In genomic region chr17:49677134-49677932, GRCh38 we compare ENCODE assay signal across 8 cellular contexts. TPM values are rescaled to one million over a fixed set of nuclear protein-coding genes. Genes with fewer than 3 reads are reported as not detected.
DNase-seq lines count a peak whose midpoint lies in the region; ATAC-seq and TF ChIP-seq lines count a peak whose summit lies in the region.

No MANE protein-coding gene starts in this region.

- TF ChIP-seq CTCF in astrocyte of the cerebellum (IDR thresholded peaks at IDR 0.05; ENCODE audit: low read depth, low read length, missing control alignments): peak; percentile 17

- H3K27ac ChIP-seq in aorta (ENCODE audit: low read depth in 1 of 2, low read length in 2 of 2): peak overlapping the region; percentile 23 to 95

- peaks cover 0 to 3% of the 10 kb centered on the region in 2 donors for H3K4me1 ChIP-seq in aorta (ENCODE audit: control insufficient read depth in 1 of 2, insufficient read depth in 2 of 2, low read length in 2 of 2)

- in situ Hi-C loops in astrocyte of the cerebellum (cut with HindIII; ENCODE audit: low sequenced_read_pairs): no loop called here

- H3K36me3 ChIP-seq in aorta (ENCODE audit: control insufficient read depth in 1 of 2, insufficient read depth in 2 of 2, low read length in 1 of 2): no peaks in the 10 kb centered on the region

- no peaks in the 10 kb centered on the region for H3K9me3 ChIP-seq in aorta (ENCODE audit: control insufficient read depth, low read length)

- intact Hi-C loops in aorta (cut with DNase I): loop anchor here in 1 of 2 donors (5.0 kb wide), 2 partner anchors 40 to 100 kb away; partner anchors contain the start of gene NXPH3

- ATAC-seq in HG02852 (IDR thresholded peaks at IDR 0.05; ENCODE audit: unreplicated experiment) (peak; percentile 53), aorta (ENCODE audit: low FRiP score) (peak; percentile 94)

- peak overlapping the region; percentile 77 for H3K4me3 ChIP-seq in astrocyte of the cerebellum (ENCODE audit: low read depth, low read length)
- peak overlapping the region; percentile 67 to 90 for H3K4me3 ChIP-seq in aorta (ENCODE audit: low read length in 2 of 2)

- peak; percentile 35 for TF ChIP-seq POLR2A in GM10847 (IDR thresholded peaks at IDR 0.05; ENCODE audit: extremely low read depth, insufficient read length)

- 0 to 1% methylated on average over 33 to 34 of the region's 34 CpGs for WGBS in aorta, 2 donors

- DNase-seq in NCI-H2029 (lab: John Stamatoyannopoulos, UW): peak; percentile 86
- DNase-seq in T-helper 9 cell: peak; percentile 97
- DNase-seq in astrocyte of the cerebellum (ENCODE audit: low read depth): peak; percentile 80
- peak; percentile 84 to 86 for DNase-seq in hippocampal formation (lab: John Stamatoyannopoulos, UW)
- DNase-seq in renal cortical epithelial cell (ENCODE audit: low read depth): peak; percentile 84
- DNase-seq in aorta: peak; percentile 98 to 100

- no peaks in the 10 kb centered on the region for H3K27me3 ChIP-seq in aorta (ENCODE audit: control insufficient read depth in 1 of 2, insufficient read depth in 2 of 2, low read length in 1 of 2)

RNA-seq across cellular contexts. Expression of gene SPOP, which starts 0.6 kb away (rescaled TPM):
- total RNA-seq in renal cortical epithelial cell (40.3 and 54.2 TPM in 2 replicates), aorta (100 to 1,000 TPM; 117 to 289 TPM)
- polyA plus RNA-seq in aorta: 10 to 100 TPM; 54.5 to 56.5 TPM

RNA-seq across cellular contexts. Expression of gene SLC35B1, which starts 30.4 kb away (rescaled TPM):
- total RNA-seq in renal cortical epithelial cell (34.9 and 65.8 TPM in 2 replicates), aorta (10 to 100 TPM; 31.5 to 43.7 TPM)
- polyA plus RNA-seq in aorta: 10 to 100 TPM; 33.2 to 37.5 TPM

Comparison
In these comparisons a context has a peak if more than half of its experiments do, and no peak if none do; other contexts are left out.
1. Peak in every context shown above with its lines: DNase-seq, ATAC-seq, H3K4me3 ChIP-seq and H3K27ac ChIP-seq.